1 cellular context compared by ENCODE assay signal in the genomic region with DNA sequence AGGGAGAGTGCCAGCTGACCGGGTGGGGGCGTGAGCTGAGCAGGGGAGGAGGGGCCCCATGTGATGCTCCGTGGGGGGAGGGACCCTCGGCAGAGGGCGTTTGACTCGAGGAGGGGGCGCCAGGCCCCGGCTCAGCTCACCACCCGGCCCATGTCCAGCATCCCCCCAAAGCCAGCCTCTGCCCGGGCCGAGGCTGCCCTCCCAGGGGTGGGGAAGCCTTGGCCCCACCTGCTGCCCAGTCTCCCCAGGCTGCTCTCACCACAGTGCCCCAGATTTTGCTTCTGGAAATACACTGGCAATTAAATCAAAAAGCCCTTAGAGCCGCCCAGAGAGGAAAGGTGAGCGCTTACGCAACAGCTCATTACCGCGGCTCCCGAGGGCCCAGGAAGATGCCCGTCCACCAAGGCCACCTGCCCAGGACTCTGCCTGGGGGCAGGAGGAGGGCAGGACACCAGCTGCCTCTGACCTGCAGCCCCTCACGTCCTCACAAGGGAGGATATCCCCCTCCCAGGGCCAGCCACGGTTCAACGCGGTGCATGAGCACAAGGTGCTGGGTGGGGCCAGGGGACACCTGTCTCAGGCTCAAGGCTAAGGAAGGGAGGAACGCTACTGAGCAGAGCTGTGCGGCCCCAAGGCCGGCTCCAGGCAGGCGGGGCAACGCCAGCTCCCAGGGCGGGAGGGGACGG.
TF ChIP-seq lines count a peak whose summit lies in the region.

No MANE protein-coding gene starts in this region.

TF ChIP-seq in GM23338, 12 proteins besides CTCF, POLR2A, EP300 and RAD21 (continued from another document):
- TF ChIP-seq, protein P1, sequence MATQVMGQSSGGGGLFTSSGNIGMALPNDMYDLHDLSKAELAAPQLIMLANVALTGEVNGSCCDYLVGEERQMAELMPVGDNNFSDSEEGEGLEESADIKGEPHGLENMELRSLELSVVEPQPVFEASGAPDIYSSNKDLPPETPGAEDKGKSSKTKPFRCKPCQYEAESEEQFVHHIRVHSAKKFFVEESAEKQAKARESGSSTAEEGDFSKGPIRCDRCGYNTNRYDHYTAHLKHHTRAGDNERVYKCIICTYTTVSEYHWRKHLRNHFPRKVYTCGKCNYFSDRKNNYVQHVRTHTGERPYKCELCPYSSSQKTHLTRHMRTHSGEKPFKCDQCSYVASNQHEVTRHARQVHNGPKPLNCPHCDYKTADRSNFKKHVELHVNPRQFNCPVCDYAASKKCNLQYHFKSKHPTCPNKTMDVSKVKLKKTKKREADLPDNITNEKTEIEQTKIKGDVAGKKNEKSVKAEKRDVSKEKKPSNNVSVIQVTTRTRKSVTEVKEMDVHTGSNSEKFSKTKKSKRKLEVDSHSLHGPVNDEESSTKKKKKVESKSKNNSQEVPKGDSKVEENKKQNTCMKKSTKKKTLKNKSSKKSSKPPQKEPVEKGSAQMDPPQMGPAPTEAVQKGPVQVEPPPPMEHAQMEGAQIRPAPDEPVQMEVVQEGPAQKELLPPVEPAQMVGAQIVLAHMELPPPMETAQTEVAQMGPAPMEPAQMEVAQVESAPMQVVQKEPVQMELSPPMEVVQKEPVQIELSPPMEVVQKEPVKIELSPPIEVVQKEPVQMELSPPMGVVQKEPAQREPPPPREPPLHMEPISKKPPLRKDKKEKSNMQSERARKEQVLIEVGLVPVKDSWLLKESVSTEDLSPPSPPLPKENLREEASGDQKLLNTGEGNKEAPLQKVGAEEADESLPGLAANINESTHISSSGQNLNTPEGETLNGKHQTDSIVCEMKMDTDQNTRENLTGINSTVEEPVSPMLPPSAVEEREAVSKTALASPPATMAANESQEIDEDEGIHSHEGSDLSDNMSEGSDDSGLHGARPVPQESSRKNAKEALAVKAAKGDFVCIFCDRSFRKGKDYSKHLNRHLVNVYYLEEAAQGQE (IDR thresholded peaks at IDR 0.05; ENCODE audit: unreplicated experiment), result no peak
- no peak for TF ChIP-seq JUNB (IDR thresholded peaks at IDR 0.05; ENCODE audit: unreplicated experiment)
- no peak for TF ChIP-seq NANOG (IDR thresholded peaks at IDR 0.05; ENCODE audit: borderline replicate concordance)
- no peak for TF ChIP-seq POLR2AphosphoS5 (IDR thresholded peaks at IDR 0.05; ENCODE audit: low read depth)
- TF ChIP-seq STAT1 (IDR thresholded peaks at IDR 0.05; ENCODE audit: unreplicated experiment), result no peak
- TF ChIP-seq, protein P2, sequence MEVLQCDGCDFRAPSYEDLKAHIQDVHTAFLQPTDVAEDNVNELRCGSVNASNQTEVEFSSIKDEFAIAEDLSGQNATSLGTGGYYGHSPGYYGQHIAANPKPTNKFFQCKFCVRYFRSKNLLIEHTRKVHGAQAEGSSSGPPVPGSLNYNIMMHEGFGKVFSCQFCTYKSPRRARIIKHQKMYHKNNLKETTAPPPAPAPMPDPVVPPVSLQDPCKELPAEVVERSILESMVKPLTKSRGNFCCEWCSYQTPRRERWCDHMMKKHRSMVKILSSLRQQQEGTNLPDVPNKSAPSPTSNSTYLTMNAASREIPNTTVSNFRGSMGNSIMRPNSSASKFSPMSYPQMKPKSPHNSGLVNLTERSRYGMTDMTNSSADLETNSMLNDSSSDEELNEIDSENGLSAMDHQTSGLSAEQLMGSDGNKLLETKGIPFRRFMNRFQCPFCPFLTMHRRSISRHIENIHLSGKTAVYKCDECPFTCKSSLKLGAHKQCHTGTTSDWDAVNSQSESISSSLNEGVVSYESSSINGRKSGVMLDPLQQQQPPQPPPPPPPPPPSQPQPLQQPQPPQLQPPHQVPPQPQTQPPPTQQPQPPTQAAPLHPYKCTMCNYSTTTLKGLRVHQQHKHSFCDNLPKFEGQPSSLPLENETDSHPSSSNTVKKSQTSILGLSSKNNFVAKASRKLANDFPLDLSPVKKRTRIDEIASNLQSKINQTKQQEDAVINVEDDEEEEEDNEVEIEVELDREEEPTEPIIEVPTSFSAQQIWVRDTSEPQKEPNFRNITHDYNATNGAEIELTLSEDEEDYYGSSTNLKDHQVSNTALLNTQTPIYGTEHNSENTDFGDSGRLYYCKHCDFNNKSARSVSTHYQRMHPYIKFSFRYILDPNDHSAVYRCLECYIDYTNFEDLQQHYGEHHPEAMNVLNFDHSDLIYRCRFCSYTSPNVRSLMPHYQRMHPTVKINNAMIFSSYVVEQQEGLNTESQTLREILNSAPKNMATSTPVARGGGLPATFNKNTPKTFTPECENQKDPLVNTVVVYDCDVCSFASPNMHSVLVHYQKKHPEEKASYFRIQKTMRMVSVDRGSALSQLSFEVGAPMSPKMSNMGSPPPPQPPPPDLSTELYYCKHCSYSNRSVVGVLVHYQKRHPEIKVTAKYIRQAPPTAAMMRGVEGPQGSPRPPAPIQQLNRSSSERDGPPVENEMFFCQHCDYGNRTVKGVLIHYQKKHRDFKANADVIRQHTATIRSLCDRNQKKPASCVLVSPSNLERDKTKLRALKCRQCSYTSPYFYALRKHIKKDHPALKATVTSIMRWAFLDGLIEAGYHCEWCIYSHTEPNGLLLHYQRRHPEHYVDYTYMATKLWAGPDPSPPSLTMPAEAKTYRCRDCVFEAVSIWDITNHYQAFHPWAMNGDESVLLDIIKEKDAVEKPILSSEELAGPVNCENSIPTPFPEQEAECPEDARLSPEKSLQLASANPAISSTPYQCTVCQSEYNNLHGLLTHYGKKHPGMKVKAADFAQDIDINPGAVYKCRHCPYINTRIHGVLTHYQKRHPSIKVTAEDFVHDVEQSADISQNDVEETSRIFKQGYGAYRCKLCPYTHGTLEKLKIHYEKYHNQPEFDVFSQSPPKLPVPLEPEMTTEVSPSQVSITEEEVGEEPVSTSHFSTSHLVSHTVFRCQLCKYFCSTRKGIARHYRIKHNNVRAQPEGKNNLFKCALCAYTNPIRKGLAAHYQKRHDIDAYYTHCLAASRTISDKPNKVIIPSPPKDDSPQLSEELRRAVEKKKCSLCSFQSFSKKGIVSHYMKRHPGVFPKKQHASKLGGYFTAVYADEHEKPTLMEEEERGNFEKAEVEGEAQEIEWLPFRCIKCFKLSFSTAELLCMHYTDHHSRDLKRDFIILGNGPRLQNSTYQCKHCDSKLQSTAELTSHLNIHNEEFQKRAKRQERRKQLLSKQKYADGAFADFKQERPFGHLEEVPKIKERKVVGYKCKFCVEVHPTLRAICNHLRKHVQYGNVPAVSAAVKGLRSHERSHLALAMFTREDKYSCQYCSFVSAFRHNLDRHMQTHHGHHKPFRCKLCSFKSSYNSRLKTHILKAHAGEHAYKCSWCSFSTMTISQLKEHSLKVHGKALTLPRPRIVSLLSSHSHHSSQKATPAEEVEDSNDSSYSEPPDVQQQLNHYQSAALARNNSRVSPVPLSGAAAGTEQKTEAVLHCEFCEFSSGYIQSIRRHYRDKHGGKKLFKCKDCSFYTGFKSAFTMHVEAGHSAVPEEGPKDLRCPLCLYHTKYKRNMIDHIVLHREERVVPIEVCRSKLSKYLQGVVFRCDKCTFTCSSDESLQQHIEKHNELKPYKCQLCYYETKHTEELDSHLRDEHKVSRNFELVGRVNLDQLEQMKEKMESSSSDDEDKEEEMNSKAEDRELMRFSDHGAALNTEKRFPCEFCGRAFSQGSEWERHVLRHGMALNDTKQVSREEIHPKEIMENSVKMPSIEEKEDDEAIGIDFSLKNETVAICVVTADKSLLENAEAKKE (CRISPR knock-in tag; IDR thresholded peaks at IDR 0.05), result no peak
